Comparison of ENCODE assay signal across 19 cellular contexts in genomic region chr5:83469075-83469474, GRCh38.
"Had no signal": no experiment of that assay in that cellular context is flagged by ENCODE, and none has a peak within 500 bp of the region (broad histone marks: within the 10 kb centered on the region; RNA-seq: fewer than 3 reads in every experiment).

No MANE protein-coding gene starts in this region.

- H3K27ac ChIP-seq: HL-60, RWPE1 had no signal

- ATAC-seq: Panc1, PC-3 had no signal

- DNase-seq: KBM-7, MV-4-11, NCI-H1048, NCI-H1105, NCI-H1417, NCI-H1436 treated with DMSO at 0.1 percent for 48 hours, NCI-H1694, NCI-H1930, NCI-H2081, NCI-H2107, NCI-H2227 treated with DMSO at 0.1 percent for 48 hours, NCI-H524, NCI-H526 treated with DMSO at 0.1 percent for 48 hours, NCI-H748 treated with DMSO at 0.1 percent for 48 hours, PC-3, SHP77 had no signal
